Comparison of ENCODE assay signal across 23 cellular contexts in genomic region chr1:205527931-205528330, GRCh38. TPM values are rescaled to one million over a fixed set of nuclear protein-coding genes. Genes with fewer than 3 reads are reported as not detected.
"Had no signal": no experiment of that assay in that cellular context is flagged by ENCODE, and none has a peak within 500 bp of the region (broad histone marks: within the 10 kb centered on the region; RNA-seq: fewer than 3 reads in every experiment).

No MANE protein-coding gene starts in this region.

- H3K27me3 ChIP-seq: dorsolateral prefrontal cortex, hepatocyte, left lung, pancreas, right lobe of liver, vagina had no signal

- ATAC-seq: right lobe of liver had no signal

- H3K79me2 ChIP-seq: hepatocyte had no signal

- H3K4me1 ChIP-seq: pancreas, right lobe of liver had no signal

- H3K4me3 ChIP-seq: hepatocyte, left lung, lower lobe of right lung, pancreas, right lobe of liver, suprapubic skin, vagina had no signal

- FAIRE-seq: colon, frontal cortex, kidney, pancreas, small intestine had no signal

- H3K9me3 ChIP-seq: left lung, lower lobe of right lung, pancreas, right lobe of liver, suprapubic skin, vagina had no signal

- H3K36me3 ChIP-seq: pancreas, right lobe of liver, suprapubic skin, vagina had no signal

- H3K27ac ChIP-seq: hepatocyte, left lung, lower lobe of right lung, pancreas, right lobe of liver, suprapubic skin, vagina had no signal

- H2AFZ ChIP-seq: hepatocyte had no signal

- DNase-seq: dorsolateral prefrontal cortex; effector CD4-positive, alpha-beta T cell; head of caudate nucleus; kidney; left lung; lower lobe of right lung; naive thymus-derived CD8-positive, alpha-beta T cell; nephron progenitor cell; occipital lobe; retina; right lobe of liver; small intestine; stimulated activated CD4-positive, alpha-beta T cell treated with anti-CD3 and anti-CD28 coated beads, Interleukin-15, amount 100 ng/mL, for 24 hours; stimulated activated CD4-positive, alpha-beta T cell treated with anti-CD3 and anti-CD28 coated beads, Interleukin-2, amount 100 ng/mL, for 48 hours; stimulated activated naive B cell treated with anti-CD40 and anti-IgM and Interleukin-4, amounts not matched to agents 10 μg/mL and 1 μg/mL and 100 μg/mL, for 72 hours; trophoblast cell had no signal

RNA-seq across cellular contexts. Expression of gene CDK18, which starts 23.5 kb away (rescaled TPM):
- total RNA-seq: pulmonary artery endothelial cell had no signal
